ENCODE assay signal across 1 cellular context in the genomic region with DNA sequence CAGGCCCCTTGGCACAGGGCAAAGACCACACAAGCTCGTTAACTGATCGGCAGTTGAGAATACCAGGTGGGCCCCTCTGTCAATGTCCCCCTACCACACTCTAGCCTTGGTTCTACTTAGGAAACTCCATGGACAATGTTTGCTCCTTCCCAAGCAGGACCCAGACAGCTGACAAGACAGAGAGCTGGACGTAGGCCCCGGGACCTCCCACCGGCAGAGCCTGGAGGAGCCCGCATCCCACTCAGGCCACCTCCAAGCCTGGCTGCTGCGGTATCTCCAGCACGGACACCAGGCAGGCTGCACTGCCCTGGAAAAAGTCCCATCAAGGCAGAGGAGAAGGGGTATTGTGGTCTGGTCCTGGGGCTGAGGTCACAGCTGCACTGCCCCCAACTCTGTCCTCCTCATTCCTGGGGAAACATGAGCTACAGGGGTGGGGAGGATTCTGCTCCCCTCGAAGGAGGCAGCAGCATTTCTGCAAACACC.
TF ChIP-seq lines count a peak whose summit lies in the region.

No MANE protein-coding gene starts in this region.

TF ChIP-seq in H1, 55 proteins besides CTCF, POLR2A, EP300 and RAD21:
- TF ChIP-seq ATF3 (IDR thresholded peaks at IDR 0.05; ENCODE audit: insufficient read depth, low read depth, low read length) (no peak), TCF12 (IDR thresholded peaks at IDR 0.05; ENCODE audit: low read depth, low read length) (no peak), ZNF274 (IDR thresholded peaks at IDR 0.05; ENCODE audit: borderline replicate concordance, extremely low read depth, low read length) (no peak), HDAC2 (IDR thresholded peaks at IDR 0.05; ENCODE audit: borderline replicate concordance in 1 of 2, low read depth in 2 of 2, low read length in 2 of 2) (no peak), SUZ12 (IDR thresholded peaks at IDR 0.05; ENCODE audit: low read length) (no peak), KDM4A (IDR thresholded peaks at IDR 0.05; ENCODE audit: low read depth, low read length, severe bottlenecking) (no peak), CHD1 (IDR thresholded peaks at IDR 0.05; ENCODE audit: low read depth, low read length) (no peak), TBP (IDR thresholded peaks at IDR 0.05; ENCODE audit: low read depth, low read length) (no peak), SIRT6 (IDR thresholded peaks at IDR 0.05; ENCODE audit: low read length) (no peak), SIX5 (IDR thresholded peaks at IDR 0.05; ENCODE audit: low read depth, low read length) (no peak), RBBP5 (IDR thresholded peaks at IDR 0.05; ENCODE audit: borderline replicate concordance, low read depth, low read length) (no peak), RFX5 (IDR thresholded peaks at IDR 0.05; ENCODE audit: borderline replicate concordance, low read depth, low read length) (no peak)
- TF ChIP-seq, protein P1, sequence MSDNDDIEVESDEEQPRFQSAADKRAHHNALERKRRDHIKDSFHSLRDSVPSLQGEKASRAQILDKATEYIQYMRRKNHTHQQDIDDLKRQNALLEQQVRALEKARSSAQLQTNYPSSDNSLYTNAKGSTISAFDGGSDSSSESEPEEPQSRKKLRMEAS (IDR thresholded peaks at IDR 0.05), result no peak
